In genomic region chr11:31397239-31397834, GRCh38 we compare ENCODE assay signal across 8 cellular contexts. TPM values are rescaled to one million over a fixed set of nuclear protein-coding genes. Genes with fewer than 3 reads are reported as not detected.
A peak's percentile ranks its signal among the peaks of the same experiment; 100 is the strongest.
DNase-seq lines count a peak whose midpoint lies in the region; ATAC-seq, FAIRE-seq and TF ChIP-seq lines count a peak whose summit lies in the region.

No MANE protein-coding gene starts in this region.

- H3K36me3 ChIP-seq in body of pancreas (replicated peaks in 1 of 2; ENCODE audit: insufficient read depth in 1 of 2, low read depth in 2 of 2) = no peaks in the 10 kb centered on the region

- DNase-seq in AG09309 (ENCODE audit: low read depth) = no peak
- DNase-seq in GM12892 (ENCODE audit: insufficient read length) = no peak
- peak; percentile 70 for DNase-seq in NCI-H1694 treated with DMSO at 0.1 percent for 48 hours (lab: John Stamatoyannopoulos, UW)
- no peak for DNase-seq in body of pancreas
- peak; percentile 9 for DNase-seq in medulla oblongata (ENCODE audit: extremely low spot score)
- no peak for DNase-seq in activated CD8-positive, alpha-beta memory T cell treated with anti-CD3 and anti-CD28 coated beads, Interleukin-2, amount 10 ng/mL, durations not matched to agents 7 days and 5 days

- WGBS in body of pancreas, 2 donors = 41 to 43% methylated on average over 5 of the region's 5 CpGs

- H3K36me3 Mint-ChIP-seq in activated CD8-positive, alpha-beta memory T cell treated with anti-CD3 and anti-CD28 coated beads, Interleukin-2, amount 10 ng/mL, durations not matched to agents 7 days and 5 days = peaks cover 6% of the 10 kb centered on the region

- TF ChIP-seq CTCF in AG09309 (IDR thresholded peaks at IDR 0.05; ENCODE audit: control insufficient read depth, insufficient read depth, low read depth, low read length, missing control alignments) = peak; percentile 47
- peak; percentile 6 to 76 (median 55) for TF ChIP-seq CTCF in body of pancreas (IDR thresholded peaks at IDR 0.05)

- no peak overlapping the region for H3K27ac ChIP-seq in body of pancreas

- peak; percentile 48 for ATAC-seq in body of pancreas
- no peak for ATAC-seq in GM18517 (IDR thresholded peaks at IDR 0.05; ENCODE audit: unreplicated experiment)
- no peak for ATAC-seq in activated CD8-positive, alpha-beta memory T cell treated with anti-CD3 and anti-CD28 coated beads, Interleukin-2, amount 10 ng/mL, durations not matched to agents 7 days and 5 days
- ATAC-seq in HG03378 (IDR thresholded peaks at IDR 0.05; ENCODE audit: unreplicated experiment) = no peak

- H3K27me3 Mint-ChIP-seq in activated CD8-positive, alpha-beta memory T cell treated with anti-CD3 and anti-CD28 coated beads, Interleukin-2, amount 10 ng/mL, durations not matched to agents 7 days and 5 days = no peaks in the 10 kb centered on the region

- H3K27ac Mint-ChIP-seq in activated CD8-positive, alpha-beta memory T cell treated with anti-CD3 and anti-CD28 coated beads, Interleukin-2, amount 10 ng/mL, durations not matched to agents 7 days and 5 days = no peak overlapping the region

- H3K27me3 ChIP-seq in body of pancreas = no peaks in the 10 kb centered on the region

- no peak for TF ChIP-seq POLR2A in GM12892 (IDR thresholded peaks at IDR 0.05; ENCODE audit: low read depth, low read length)
- no peak for TF ChIP-seq POLR2A in body of pancreas (IDR thresholded peaks at IDR 0.05)

- H3K4me3 Mint-ChIP-seq in activated CD8-positive, alpha-beta memory T cell treated with anti-CD3 and anti-CD28 coated beads, Interleukin-2, amount 10 ng/mL, durations not matched to agents 7 days and 5 days = no peak overlapping the region

- no peaks in the 10 kb centered on the region for H3K4me1 ChIP-seq in body of pancreas

- H3K4me3 ChIP-seq in AG09309 (ENCODE audit: control insufficient read depth, low read depth, low read length) (no peak overlapping the region), body of pancreas (no peak overlapping the region)

- intact Hi-C loops in body of pancreas (cut with DNase I) = loop anchor here (10.0 kb wide), 1 partner anchor 777 kb away; no protein-coding TSS in a partner anchor

- peaks cover 4% of the 10 kb centered on the region for H3K9me3 Mint-ChIP-seq in activated CD8-positive, alpha-beta memory T cell treated with anti-CD3 and anti-CD28 coated beads, Interleukin-2, amount 10 ng/mL, durations not matched to agents 7 days and 5 days (ENCODE audit: low read depth)

- FAIRE-seq in GM12892 (lab: Jason Lieb, UNC) = peak; percentile 91

- peaks cover 0 to 5% (median 0%) of the 10 kb centered on the region in 3 donors for H3K9me3 ChIP-seq in body of pancreas

- CTCF ChIA-PET in activated CD8-positive, alpha-beta memory T cell treated with anti-CD3 and anti-CD28 coated beads, Interleukin-2, amount 10 ng/mL, durations not matched to agents 7 days and 5 days (lab: Charles Lee) = interaction anchor here (0.7 to 2.3 kb wide), 4 partner anchors 474 to 779 kb away, joined by 3 to 9 read pairs (median 6); no protein-coding TSS in a partner anchor

- no peaks in the 10 kb centered on the region for H3K4me1 Mint-ChIP-seq in activated CD8-positive, alpha-beta memory T cell treated with anti-CD3 and anti-CD28 coated beads, Interleukin-2, amount 10 ng/mL, durations not matched to agents 7 days and 5 days

RNA-seq across cellular contexts. Expression of gene DNAJC24, which starts 27.7 kb away (rescaled TPM):
- 11.5 TPM for polyA plus RNA-seq in GM12892 (2012; ENCODE audit: missing spikeins)
- total RNA-seq in body of pancreas = 10 to 100 TPM; 16.1 to 32.3 TPM
- 10 to 100 TPM; 14.7 to 17.6 TPM for total RNA-seq in activated CD8-positive, alpha-beta memory T cell treated with anti-CD3 and anti-CD28 coated beads, Interleukin-2, amount 10 ng/mL, durations not matched to agents 7 days and 5 days

RNA-seq across cellular contexts. Expression of gene DCDC1, which starts 27.8 kb away (rescaled TPM):
- polyA plus RNA-seq in GM12892 (2012; ENCODE audit: missing spikeins) = not detected
- 1 to 10 TPM in 1 of 2 donors, under 1 TPM in 1; 0.33 to 1.8 TPM for total RNA-seq in body of pancreas
- total RNA-seq in activated CD8-positive, alpha-beta memory T cell treated with anti-CD3 and anti-CD28 coated beads, Interleukin-2, amount 10 ng/mL, durations not matched to agents 7 days and 5 days = under 1 TPM in 1 of 2 experiments, not detected in 1; 0.07 TPM

Comparison
In these comparisons a context has a peak if more than half of its experiments do, and no peak if none do; other contexts are left out.
1. DNase-seq: peak in NCI-H1694 treated with DMSO at 0.1 percent for 48 hours (single experiment) and medulla oblongata (single experiment); none in AG09309 (single experiment), GM12892 (single experiment), body of pancreas (0 of 4) and activated CD8-positive, alpha-beta memory T cell treated with anti-CD3 and anti-CD28 coated beads, Interleukin-2, amount 10 ng/mL, durations not matched to agents 7 days and 5 days (single experiment).